In the genomic region with DNA sequence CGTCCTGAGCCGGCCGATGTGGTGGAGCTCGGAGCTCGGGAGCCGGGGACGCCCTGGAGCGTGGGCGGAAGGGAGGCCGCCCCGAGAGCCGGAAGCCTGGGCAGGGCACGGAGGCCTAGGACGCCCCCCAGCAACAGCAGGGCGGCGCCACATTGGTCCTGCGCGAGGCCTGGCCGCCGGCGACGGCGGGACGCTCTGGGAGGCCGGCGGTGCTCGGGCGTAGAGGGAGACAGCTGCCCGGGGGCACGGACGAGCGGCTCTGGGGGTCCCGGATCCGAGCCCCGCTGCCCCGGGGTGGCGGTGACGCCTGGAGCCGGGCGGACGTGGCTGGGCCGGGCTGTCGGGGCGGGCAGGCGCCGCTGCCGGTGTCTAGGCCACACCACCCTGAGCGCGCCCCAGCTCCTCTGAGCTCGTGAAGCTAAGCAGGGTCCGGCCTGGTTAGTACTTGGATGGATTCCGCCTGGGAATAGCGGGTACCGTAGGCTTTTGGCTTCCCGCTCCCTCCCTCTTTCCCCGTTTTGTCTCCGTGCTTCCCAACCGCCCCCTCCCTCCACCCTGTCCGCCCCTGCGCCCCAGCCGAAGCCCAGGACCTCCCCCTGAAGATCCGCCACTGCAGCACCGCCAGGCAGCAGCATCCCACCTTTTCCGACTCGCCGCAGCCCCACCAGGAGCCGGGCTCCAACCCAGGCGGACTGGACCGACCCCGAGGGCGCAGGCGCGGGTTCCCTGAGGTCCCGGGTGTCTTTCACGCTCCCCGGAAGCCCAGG, we compare ENCODE assay signal across 12 cellular contexts. TPM values are rescaled to one million over a fixed set of nuclear protein-coding genes. Genes with fewer than 3 reads are reported as not detected.
DNase-seq lines count a peak whose midpoint lies in the region; ATAC-seq and TF ChIP-seq lines count a peak whose summit lies in the region.
"Had no signal": no experiment of that assay in that cellular context is flagged by ENCODE, and none has a peak within 500 bp of the region (broad histone marks: within the 10 kb centered on the region; RNA-seq: fewer than 3 reads in every experiment).

No MANE protein-coding gene starts in this region.

- H3K4me1 Mint-ChIP-seq in activated naive CD8-positive, alpha-beta T cell treated with anti-CD3 and anti-CD28 coated beads, Interleukin-2, amount 50 U/mL, for 24 hours: peaks cover 11% of the 10 kb centered on the region
- H3K4me1 Mint-ChIP-seq: neural crest cell had no signal

- peaks cover 56% of the 10 kb centered on the region for H3K27me3 Mint-ChIP-seq in activated naive CD8-positive, alpha-beta T cell treated with anti-CD3 and anti-CD28 coated beads, Interleukin-2, amount 50 U/mL, for 24 hours
- H3K27me3 Mint-ChIP-seq: type B pancreatic cell had no signal

- ATAC-seq in GM21390 (IDR thresholded peaks at IDR 0.05; ENCODE audit: unreplicated experiment): peak; percentile 50
- ATAC-seq in activated naive CD8-positive, alpha-beta T cell treated with anti-CD3 and anti-CD28 coated beads, Interleukin-2, amount 50 U/mL, for 24 hours: peak; percentile 42
- ATAC-seq in lower lobe of right lung: peak; percentile 45 to 66
- no peak for ATAC-seq in HG02642 (IDR thresholded peaks at IDR 0.05; ENCODE audit: poor library complexity, unreplicated experiment)
- no peak for ATAC-seq in HG03457 (IDR thresholded peaks at IDR 0.05; ENCODE audit: unreplicated experiment)

- H3K36me3 ChIP-seq in lower lobe of right lung (no peaks in the 10 kb centered on the region), MG63 (no peaks in the 10 kb centered on the region)

- no peaks in the 10 kb centered on the region for H3K9me3 ChIP-seq in lower lobe of right lung
- no peaks in the 10 kb centered on the region for H3K9me3 ChIP-seq in MG63

- peaks cover 2% of the 10 kb centered on the region for H3K36me3 Mint-ChIP-seq in activated naive CD8-positive, alpha-beta T cell treated with anti-CD3 and anti-CD28 coated beads, Interleukin-2, amount 50 U/mL, for 24 hours (ENCODE audit: low read depth)
- H3K36me3 Mint-ChIP-seq: type B pancreatic cell had no signal

- H3K4me1 ChIP-seq in lower lobe of right lung: peaks cover 6% of the 10 kb centered on the region

- H3K4me3 Mint-ChIP-seq in activated naive CD8-positive, alpha-beta T cell treated with anti-CD3 and anti-CD28 coated beads, Interleukin-2, amount 50 U/mL, for 24 hours: no peak overlapping the region
- H3K4me3 Mint-ChIP-seq: neural crest cell, type B pancreatic cell had no signal

- H3K27me3 ChIP-seq in lower lobe of right lung (ENCODE audit: low read depth) (peaks cover 55% of the 10 kb centered on the region), MG63 (no peaks in the 10 kb centered on the region)

- intact Hi-C loops in lower lobe of right lung (cut with DNase I): no loop called here

- no peak overlapping the region for H3K27ac Mint-ChIP-seq in activated naive CD8-positive, alpha-beta T cell treated with anti-CD3 and anti-CD28 coated beads, Interleukin-2, amount 50 U/mL, for 24 hours
- H3K27ac Mint-ChIP-seq: brain, type B pancreatic cell had no signal

- no peak overlapping the region for H3K27ac ChIP-seq in lower lobe of right lung

- H3K4me3 ChIP-seq in lower lobe of right lung: peak overlapping the region; percentile 28
- no peak overlapping the region for H3K4me3 ChIP-seq in MG63

- no peaks in the 10 kb centered on the region for H3K9me3 Mint-ChIP-seq in activated naive CD8-positive, alpha-beta T cell treated with anti-CD3 and anti-CD28 coated beads, Interleukin-2, amount 50 U/mL, for 24 hours
- H3K9me3 Mint-ChIP-seq: type B pancreatic cell had no signal

- DNase-seq in AG08395 (ENCODE audit: low spot score): peak; percentile 22
- DNase-seq in activated naive CD8-positive, alpha-beta T cell treated with anti-CD3 and anti-CD28 coated beads, Interleukin-2, amount 50 U/mL, for 24 hours: no peak
- DNase-seq in lower lobe of right lung: peak; percentile 45
- no peak for DNase-seq in DMS79 treated with DMSO at 0.1 percent for 48 hours (lab: John Stamatoyannopoulos, UW)
- DNase-seq in MG63: no peak
- DNase-seq: RPMI8226 had no signal

- TF ChIP-seq CTCF in lower lobe of right lung (IDR thresholded peaks at IDR 0.05): no peak

RNA-seq across cellular contexts. Expression of a gene that starts 12.1 kb away (rescaled TPM):
- not detected for total RNA-seq in lower lobe of right lung
- total RNA-seq in MG63 (2014; rRNA removed; shearing (Covaris generic); ENCODE audit: low replicate concordance): not detected in 2 replicates
- total RNA-seq: neural crest cell had no signal

RNA-seq across cellular contexts. Expression of a gene that starts 49.3 kb away (rescaled TPM):
- not detected for total RNA-seq in lower lobe of right lung
- not detected in 2 replicates for total RNA-seq in MG63 (2014; rRNA removed; shearing (Covaris generic); ENCODE audit: low replicate concordance)
- total RNA-seq: neural crest cell had no signal

Comparison
In these comparisons a context has a peak if more than half of its experiments do, and no peak if none do; other contexts are left out.
1. DNase-seq: peak in AG08395 (single experiment) and lower lobe of right lung (single experiment); none in activated naive CD8-positive, alpha-beta T cell treated with anti-CD3 and anti-CD28 coated beads, Interleukin-2, amount 50 U/mL, for 24 hours (single experiment), DMS79 treated with DMSO at 0.1 percent for 48 hours (single experiment) and MG63 (single experiment).
2. ATAC-seq: peak in GM21390 (single experiment), activated naive CD8-positive, alpha-beta T cell treated with anti-CD3 and anti-CD28 coated beads, Interleukin-2, amount 50 U/mL, for 24 hours (single experiment) and lower lobe of right lung (2 of 2); none in HG02642 (single experiment) and HG03457 (single experiment).